ENCODE assay signal across 1 cellular context in the genomic region with DNA sequence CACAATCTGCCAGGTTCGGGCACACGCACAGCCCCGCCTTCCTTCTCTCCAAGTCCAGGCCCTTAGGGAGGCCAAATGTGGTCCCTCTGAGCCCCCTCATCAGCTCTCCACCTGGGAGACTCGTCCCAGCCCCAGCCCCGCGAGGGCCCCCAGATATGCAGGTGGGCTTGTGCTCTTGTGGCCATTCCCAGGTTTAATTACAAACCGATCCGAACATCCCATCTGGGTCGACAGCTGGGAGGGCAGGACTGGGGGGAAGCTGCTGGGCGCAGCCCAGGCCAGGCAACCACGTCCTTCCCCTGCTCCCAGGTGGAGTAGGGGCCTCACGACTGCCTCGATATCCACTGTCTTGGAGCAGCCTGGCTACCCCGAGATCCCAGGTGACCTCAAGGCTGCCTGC.
TF ChIP-seq lines count a peak whose summit lies in the region.

No MANE protein-coding gene starts in this region.

TF ChIP-seq in H1, 55 proteins besides CTCF, POLR2A, EP300 and RAD21:
- TF ChIP-seq NRF1 (IDR thresholded peaks at IDR 0.05; ENCODE audit: low read depth, low read length) (no peak), CBX5 (IDR thresholded peaks at IDR 0.05; ENCODE audit: low read depth, low read length) (no peak), PHF8 (conservative IDR thresholded peaks at IDR 0.05; ENCODE audit: low read depth, low read length) (no peak), FOSL1 (IDR thresholded peaks at IDR 0.05; ENCODE audit: insufficient read depth, low read depth, low read length) (no peak), HDAC6 (IDR thresholded peaks at IDR 0.05; ENCODE audit: low read depth, low read length) (no peak), POLR2AphosphoS5 (IDR thresholded peaks at IDR 0.05; ENCODE audit: low read depth, low read length) (no peak), TEAD4 (IDR thresholded peaks at IDR 0.05; ENCODE audit: low read depth, low read length) (no peak), BCL11A (IDR thresholded peaks at IDR 0.05; ENCODE audit: low read depth in 2 of 2, low read length in 2 of 2) (no peak)
